Comparison of ENCODE assay signal across 16 cellular contexts in the genomic region with DNA sequence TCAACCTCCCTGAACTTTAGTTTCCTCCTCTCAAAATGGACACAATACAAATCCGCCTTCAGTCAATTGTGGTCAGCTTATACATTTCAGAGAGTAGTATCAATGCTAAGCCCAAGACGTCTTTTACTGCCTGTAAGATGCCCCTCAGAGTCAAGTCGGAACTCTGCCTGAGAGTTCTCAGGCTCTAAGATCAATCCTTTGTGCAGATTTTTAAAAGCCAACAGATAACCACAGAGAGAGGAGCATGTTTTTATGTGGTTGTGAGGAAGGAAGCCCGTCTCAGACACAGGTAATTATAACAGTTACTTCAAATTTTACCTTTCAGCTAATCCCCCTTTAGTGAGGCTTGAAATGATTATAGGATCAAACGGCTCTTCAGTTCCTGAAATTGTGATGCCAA.
A peak's percentile ranks its signal among the peaks of the same experiment; 100 is the strongest.
DNase-seq lines count a peak whose midpoint lies in the region; ATAC-seq and TF ChIP-seq lines count a peak whose summit lies in the region.
"Had no signal": no experiment of that assay in that cellular context is flagged by ENCODE, and none has a peak within 500 bp of the region (broad histone marks: within the 10 kb centered on the region; RNA-seq: fewer than 3 reads in every experiment).

No MANE protein-coding gene starts in this region.

- H3K79me2 ChIP-seq in Loucy (ENCODE audit: insufficient read depth, low read length) = no peaks in the 10 kb centered on the region

- ATAC-seq in naive thymus-derived CD8-positive, alpha-beta T cell = peak; percentile 98 to 99
- ATAC-seq in HG03521 (IDR thresholded peaks at IDR 0.05; ENCODE audit: unreplicated experiment) = no peak
- ATAC-seq: Right ventricle myocardium inferior had no signal

- no peaks in the 10 kb centered on the region for H3K27me3 ChIP-seq in Loucy (ENCODE audit: insufficient read depth, low read length, poor library complexity, severe bottlenecking)

- peaks cover 24% of the 10 kb centered on the region for H3K4me1 ChIP-seq in Loucy (ENCODE audit: insufficient read depth, low read length, poor library complexity, severe bottlenecking)

- H3K36me3 Mint-ChIP-seq in activated naive CD4-positive, alpha-beta T cell treated with anti-CD3 and anti-CD28 coated beads, Interleukin-2, amount 50 U/mL, for 24 hours = peaks cover 8% of the 10 kb centered on the region
- H3K36me3 Mint-ChIP-seq in activated naive CD4-positive, alpha-beta T cell treated with anti-CD3 and anti-CD28 coated beads, Interleukin-2, amount 10 ng/mL, durations not matched to agents 7 days and 5 days = no peaks in the 10 kb centered on the region
- peaks cover 2% of the 10 kb centered on the region for H3K36me3 Mint-ChIP-seq in activated naive CD8-positive, alpha-beta T cell treated with anti-CD3 and anti-CD28 coated beads for 36 hours
- H3K36me3 Mint-ChIP-seq in naive thymus-derived CD8-positive, alpha-beta T cell = peaks cover under 1 to 5% (median 5%) of the 10 kb centered on the region in 3 donors

- no peak for TF ChIP-seq CTCF in Loucy (conservative IDR thresholded peaks at IDR 0.05; ENCODE audit: low read length)

- H2AFZ ChIP-seq in Loucy (ENCODE audit: low read length) = peak overlapping the region; percentile 18

- H3K4me3 Mint-ChIP-seq in activated naive CD4-positive, alpha-beta T cell treated with anti-CD3 and anti-CD28 coated beads, Interleukin-2, amount 50 U/mL, for 24 hours = peak overlapping the region; percentile 24
- no peak overlapping the region for H3K4me3 Mint-ChIP-seq in activated naive CD4-positive, alpha-beta T cell treated with anti-CD3 and anti-CD28 coated beads, Interleukin-2, amount 10 ng/mL, durations not matched to agents 7 days and 5 days
- H3K4me3 Mint-ChIP-seq in activated naive CD8-positive, alpha-beta T cell treated with anti-CD3 and anti-CD28 coated beads for 36 hours = peak overlapping the region; percentile 4
- peak overlapping the region; percentile 4 to 71 (median 50) for H3K4me3 Mint-ChIP-seq in naive thymus-derived CD8-positive, alpha-beta T cell
- H3K4me3 Mint-ChIP-seq: HFFc6 had no signal

- H3K4me2 ChIP-seq in Loucy (ENCODE audit: low read depth, low read length, poor library complexity, severe bottlenecking) = peak overlapping the region; percentile 74

- no peak overlapping the region for H3K27ac Mint-ChIP-seq in activated naive CD4-positive, alpha-beta T cell treated with anti-CD3 and anti-CD28 coated beads, Interleukin-2, amount 50 U/mL, for 24 hours
- no peak overlapping the region for H3K27ac Mint-ChIP-seq in activated naive CD4-positive, alpha-beta T cell treated with anti-CD3 and anti-CD28 coated beads, Interleukin-2, amount 10 ng/mL, durations not matched to agents 7 days and 5 days
- no peak overlapping the region for H3K27ac Mint-ChIP-seq in activated naive CD8-positive, alpha-beta T cell treated with anti-CD3 and anti-CD28 coated beads for 36 hours
- no peak overlapping the region for H3K27ac Mint-ChIP-seq in naive thymus-derived CD8-positive, alpha-beta T cell
- H3K27ac Mint-ChIP-seq: HFFc6 had no signal

- no peak for DNase-seq in activated naive CD4-positive, alpha-beta T cell treated with anti-CD3 and anti-CD28 coated beads, Interleukin-2, amount 10 ng/mL, durations not matched to agents 7 days and 5 days
- DNase-seq in activated naive CD8-positive, alpha-beta T cell treated with anti-CD3 and anti-CD28 coated beads for 36 hours = no peak
- DNase-seq in naive thymus-derived CD8-positive, alpha-beta T cell = peak in 6 of 10 donors; percentile 11 to 72 (median 49)
- no peak for DNase-seq in Ammon's horn (ENCODE audit: low spot score)
- DNase-seq: AML-193, GOT3, HFFc6, KG1, NCI-H1092, NCI-H1694 treated with DMSO at 0.1 percent for 48 hours, NCI-H446 treated with DMSO at 0.1 percent for 48 hours, NCI-H82 had no signal

- no peak overlapping the region for H3K9ac ChIP-seq in Loucy (ENCODE audit: low read depth, low read length, poor library complexity, severe bottlenecking)

- no peaks in the 10 kb centered on the region for H3K9me3 Mint-ChIP-seq in activated naive CD4-positive, alpha-beta T cell treated with anti-CD3 and anti-CD28 coated beads, Interleukin-2, amount 50 U/mL, for 24 hours
- no peaks in the 10 kb centered on the region for H3K9me3 Mint-ChIP-seq in activated naive CD4-positive, alpha-beta T cell treated with anti-CD3 and anti-CD28 coated beads, Interleukin-2, amount 10 ng/mL, durations not matched to agents 7 days and 5 days
- no peaks in the 10 kb centered on the region for H3K9me3 Mint-ChIP-seq in activated naive CD8-positive, alpha-beta T cell treated with anti-CD3 and anti-CD28 coated beads for 36 hours
- no peaks in the 10 kb centered on the region for H3K9me3 Mint-ChIP-seq in naive thymus-derived CD8-positive, alpha-beta T cell
- H3K9me3 Mint-ChIP-seq: HFFc6 had no signal

- no peaks in the 10 kb centered on the region for H3K9me3 ChIP-seq in Loucy (ENCODE audit: insufficient read depth, low read depth, low read length)

- no peaks in the 10 kb centered on the region for H3K36me3 ChIP-seq in Loucy (ENCODE audit: insufficient read depth, low read length)

- no peaks in the 10 kb centered on the region for H3F3A ChIP-seq in Loucy (ENCODE audit: low read depth)

- H3K4me1 Mint-ChIP-seq in activated naive CD4-positive, alpha-beta T cell treated with anti-CD3 and anti-CD28 coated beads, Interleukin-2, amount 50 U/mL, for 24 hours = peaks cover 18% of the 10 kb centered on the region
- H3K4me1 Mint-ChIP-seq in activated naive CD4-positive, alpha-beta T cell treated with anti-CD3 and anti-CD28 coated beads, Interleukin-2, amount 10 ng/mL, durations not matched to agents 7 days and 5 days = peaks cover 14% of the 10 kb centered on the region
- H3K4me1 Mint-ChIP-seq in activated naive CD8-positive, alpha-beta T cell treated with anti-CD3 and anti-CD28 coated beads for 36 hours = peaks cover 16% of the 10 kb centered on the region
- peaks cover 12 to 33% (median 21%) of the 10 kb centered on the region in 4 donors for H3K4me1 Mint-ChIP-seq in naive thymus-derived CD8-positive, alpha-beta T cell

- POLR2A ChIA-PET in naive thymus-derived CD8-positive, alpha-beta T cell (lab: Charles Lee) = no interaction called here

- H3K4me3 ChIP-seq in Loucy (ENCODE audit: low read length, poor library complexity, severe bottlenecking) = peak overlapping the region; percentile 50

- H4K20me1 ChIP-seq in Loucy (ENCODE audit: insufficient read depth, low read length, poor library complexity, severe bottlenecking) = no peaks in the 10 kb centered on the region

- CTCF ChIA-PET in activated naive CD4-positive, alpha-beta T cell treated with anti-CD3 and anti-CD28 coated beads, Interleukin-2, amount 10 ng/mL, durations not matched to agents 7 days and 5 days (lab: Charles Lee) = interaction anchor here (1.1 to 2.0 kb wide), 5 partner anchors 15 to 127 kb away, joined by 3 to 8 read pairs (median 4); no protein-coding TSS in a partner anchor

- no peaks in the 10 kb centered on the region for H3K9me2 ChIP-seq in Loucy (replicated peaks; ENCODE audit: low read depth, low read length)

- peaks cover 9% of the 10 kb centered on the region for H3K27me3 Mint-ChIP-seq in activated naive CD4-positive, alpha-beta T cell treated with anti-CD3 and anti-CD28 coated beads, Interleukin-2, amount 50 U/mL, for 24 hours
- H3K27me3 Mint-ChIP-seq in activated naive CD4-positive, alpha-beta T cell treated with anti-CD3 and anti-CD28 coated beads, Interleukin-2, amount 10 ng/mL, durations not matched to agents 7 days and 5 days = peaks cover 44% of the 10 kb centered on the region
- H3K27me3 Mint-ChIP-seq in activated naive CD8-positive, alpha-beta T cell treated with anti-CD3 and anti-CD28 coated beads for 36 hours = peaks cover 74% of the 10 kb centered on the region
- H3K27me3 Mint-ChIP-seq in naive thymus-derived CD8-positive, alpha-beta T cell = peaks cover 21 to 81% (median 36%) of the 10 kb centered on the region in 5 donors

Comparison
In these comparisons a context has a peak if more than half of its experiments do, and no peak if none do; other contexts are left out.
1. DNase-seq: peak in naive thymus-derived CD8-positive, alpha-beta T cell (6 of 10); none in activated naive CD4-positive, alpha-beta T cell treated with anti-CD3 and anti-CD28 coated beads, Interleukin-2, amount 10 ng/mL, durations not matched to agents 7 days and 5 days (single experiment), activated naive CD8-positive, alpha-beta T cell treated with anti-CD3 and anti-CD28 coated beads for 36 hours (single experiment) and Ammon's horn (single experiment).